ENCODE assay signal across 8 cellular contexts in genomic region chr3:118882353-118882947, GRCh38.
DNase-seq lines count a peak whose midpoint lies in the region; FAIRE-seq and TF ChIP-seq lines count a peak whose summit lies in the region.

No MANE protein-coding gene starts in this region.

- no peaks in the 10 kb centered on the region for H3K27me3 ChIP-seq in brain microvascular endothelial cell (replicated peaks)

- no peaks in the 10 kb centered on the region for H3K36me3 ChIP-seq in HEK293 (ENCODE audit: control insufficient read depth in 2 of 2, insufficient read depth in 1 of 2, low read length in 2 of 2)
- H3K36me3 ChIP-seq in brain microvascular endothelial cell (replicated peaks), result no peaks in the 10 kb centered on the region

- CTCF ChIA-PET in HEK293 (lab: Yijun Ruan, JAX), result interaction anchor here (0.5 to 7.4 kb wide), 24 partner anchors 10 to 1285 kb away, joined by 3 to 197 read pairs (median 4); partner anchors contain the start of gene IGSF11

- H3K4me1 ChIP-seq in HEK293 (ENCODE audit: control insufficient read depth, insufficient read depth, low read length), result no peaks in the 10 kb centered on the region

- DNase-seq in NCI-H146 treated with DMSO at 0.1 percent for 48 hours (lab: John Stamatoyannopoulos, UW; ENCODE audit: unreplicated experiment) (peak; percentile 38), UCSD-AML1 (lab: John Stamatoyannopoulos, UW; ENCODE audit: unreplicated experiment) (peak; percentile 12), brain microvascular endothelial cell (peak; percentile 66), cortex of kidney (lab: John Stamatoyannopoulos, UW) (no peak)
- peak; percentile 48 to 53 for DNase-seq in stimulated activated CD4-positive, alpha-beta T cell treated with anti-CD3 and anti-CD28 coated beads, Interleukin-1b, Interleukin-23, amount 100 ng/mL, for 4 hours (ENCODE audit: low read depth in 2 of 2)

- no peaks in the 10 kb centered on the region for H3K9me3 ChIP-seq in HEK293 (ENCODE audit: control insufficient read depth, insufficient read depth, low read depth, low read length)

- FAIRE-seq in islet of Langerhans (lab: Jason Lieb, UNC), result peak; percentile 89

- no peak overlapping the region for H3K4me3 ChIP-seq in HEK293 (ENCODE audit: low read depth, low read length)
- H3K4me3 ChIP-seq in brain microvascular endothelial cell (ENCODE audit: low read depth, low read length), result no peak overlapping the region

- H3K27ac ChIP-seq in HEK293 (ENCODE audit: extremely low read depth, low read depth, low read length), result no peak overlapping the region
- no peak overlapping the region for H3K27ac ChIP-seq in brain microvascular endothelial cell

- POLR2A ChIA-PET in HEK293 (lab: Yijun Ruan, JAX), result no interaction called here

- in situ Hi-C loops in brain microvascular endothelial cell (cut with HindIII; ENCODE audit: low pct_ligation_motif_present, low sequenced_read_pairs), result no loop called here

- peak; percentile 67 for TF ChIP-seq CTCF in GM12873 (IDR thresholded peaks at IDR 0.05; ENCODE audit: insufficient read depth, low read depth, low read length, missing control alignments)
- no peak for TF ChIP-seq CTCF in HEK293 (tag by site-specific recombination; IDR thresholded peaks at IDR 0.05)
- TF ChIP-seq CTCF in brain microvascular endothelial cell (IDR thresholded peaks at IDR 0.05; ENCODE audit: low read depth, low read length, missing control alignments), result peak; percentile 82

TF ChIP-seq in HEK293, 187 proteins besides CTCF, POLR2A, EP300 and RAD21:
- TF ChIP-seq ZNF169 (tag by site-specific recombination; IDR thresholded peaks at IDR 0.05), result no peak
- peak; percentile 71 for TF ChIP-seq ZNF654 (tag by site-specific recombination; IDR thresholded peaks at IDR 0.05; ENCODE audit: low read depth)
- no peak for TF ChIP-seq ZNF211 (tag by site-specific recombination; IDR thresholded peaks at IDR 0.05; ENCODE audit: low read depth)
- TF ChIP-seq ZNF335 (tag by site-specific recombination; conservative IDR thresholded peaks at IDR 0.05), result no peak
